In the genomic region with DNA sequence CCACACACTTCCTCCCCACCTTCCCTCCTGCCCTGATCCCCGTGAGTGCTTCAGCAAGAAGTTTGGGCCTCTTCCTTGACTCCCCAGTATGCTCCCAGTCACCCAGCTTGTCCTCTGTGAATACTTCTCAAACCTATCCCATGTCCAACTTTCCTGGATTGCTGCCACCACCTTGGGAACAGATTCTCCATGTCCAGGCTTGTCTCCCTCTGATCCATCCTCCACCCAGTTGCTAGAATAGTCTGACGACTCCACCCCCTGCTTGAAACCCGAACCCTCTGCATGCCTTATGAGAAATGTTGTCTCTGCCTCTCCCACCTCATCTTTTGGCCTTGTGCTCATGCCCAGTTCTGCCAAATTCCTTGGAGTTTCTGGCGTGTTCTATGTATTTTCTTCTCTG, we compare ENCODE assay signal across 16 cellular contexts.
A peak's percentile ranks its signal among the peaks of the same experiment; 100 is the strongest.
DNase-seq lines count a peak whose midpoint lies in the region; ATAC-seq and TF ChIP-seq lines count a peak whose summit lies in the region.
"Had no signal": no experiment of that assay in that cellular context is flagged by ENCODE, and none has a peak within 500 bp of the region (broad histone marks: within the 10 kb centered on the region; RNA-seq: fewer than 3 reads in every experiment).

No MANE protein-coding gene starts in this region.

- H3K36me3 Mint-ChIP-seq in Caco-2 (ENCODE audit: insufficient read depth, unreplicated experiment), result no peaks in the 10 kb centered on the region
- no peaks in the 10 kb centered on the region for H3K36me3 Mint-ChIP-seq in mesothelial cell of epicardium
- H3K36me3 Mint-ChIP-seq: immature natural killer cell had no signal

- WGBS in GM23248 (ENCODE audit: low coverage in 1 of 2, low lambda C conversion rate in 2 of 2, missing lambda C conversion rate in 2 of 2), 2 experiments, result 31% methylated on average over 4 of the region's 4 CpGs

- no peak overlapping the region for H3K9ac ChIP-seq in GM23248
- H3K9ac ChIP-seq: KMS-11 had no signal

- H4K20me1 ChIP-seq in GM23248 (ENCODE audit: insufficient read depth) (no peaks in the 10 kb centered on the region), osteoblast (ENCODE audit: insufficient read depth, low read length) (no peaks in the 10 kb centered on the region)

- H3K79me2 ChIP-seq in GM23248 (ENCODE audit: insufficient read depth), result no peaks in the 10 kb centered on the region
- no peaks in the 10 kb centered on the region for H3K79me2 ChIP-seq in osteoblast (ENCODE audit: insufficient read depth, low read length)

- intact Hi-C loops in Caco-2 (cut with micrococcal nuclease; ENCODE audit: unreplicated experiment), result no loop called here

- H3K4me3 ChIP-seq in GM23248 (no peak overlapping the region), osteoblast (ENCODE audit: insufficient read depth, low read length) (no peak overlapping the region), Caco-2 (ENCODE audit: low read depth, low read length) (no peak overlapping the region)
- H3K4me3 ChIP-seq: SJSA1 had no signal

- H3K4me3 Mint-ChIP-seq in Caco-2 (ENCODE audit: unreplicated experiment), result no peak overlapping the region
- no peak overlapping the region for H3K4me3 Mint-ChIP-seq in mesothelial cell of epicardium
- H3K4me3 Mint-ChIP-seq: activated CD4-positive, alpha-beta T cell treated with anti-CD3 and anti-CD28 coated beads for 36 hours; immature natural killer cell; stimulated activated naive CD8-positive, alpha-beta T cell treated with anti-CD3 and anti-CD28 coated beads, Interleukin-15, Interleukin-2, amounts not matched to agents 100 ng/mL and 50 ng/mL, for 24 hours had no signal

- peak overlapping the region; percentile 34 for H3K4me2 ChIP-seq in GM23248 (ENCODE audit: unreplicated experiment)
- no peak overlapping the region for H3K4me2 ChIP-seq in osteoblast (ENCODE audit: insufficient read depth, low read length)
- H3K4me2 ChIP-seq: KMS-11 had no signal

- no peaks in the 10 kb centered on the region for H3K9me3 Mint-ChIP-seq in Caco-2 (ENCODE audit: unreplicated experiment)
- H3K9me3 Mint-ChIP-seq in mesothelial cell of epicardium, result peaks cover 17% of the 10 kb centered on the region

- H3K9me3 ChIP-seq in GM23248 (ENCODE audit: low read depth) (no peaks in the 10 kb centered on the region), osteoblast (ENCODE audit: low read depth, low read length) (no peaks in the 10 kb centered on the region), Caco-2 (peaks cover 3% of the 10 kb centered on the region; the same call in 1 of the 2 replicates)
- H3K9me3 ChIP-seq: SJSA1 had no signal

- H3K27ac Mint-ChIP-seq in Caco-2 (ENCODE audit: unreplicated experiment) (no peak overlapping the region), mesothelial cell of epicardium (no peak overlapping the region)
- H3K27ac Mint-ChIP-seq: activated CD4-positive, alpha-beta T cell treated with anti-CD3 and anti-CD28 coated beads for 36 hours; immature natural killer cell; stimulated activated naive CD8-positive, alpha-beta T cell treated with anti-CD3 and anti-CD28 coated beads, Interleukin-15, Interleukin-2, amounts not matched to agents 100 ng/mL and 50 ng/mL, for 24 hours had no signal

- H3K27me3 ChIP-seq in GM23248 (replicated peaks; ENCODE audit: insufficient read depth) (no peaks in the 10 kb centered on the region), osteoblast (ENCODE audit: insufficient read depth, low read length) (no peaks in the 10 kb centered on the region), Caco-2 (replicated peaks; ENCODE audit: control insufficient read depth, insufficient read depth, low read length) (no peaks in the 10 kb centered on the region)
- H3K27me3 ChIP-seq: SJSA1 had no signal

- no peak for TF ChIP-seq CTCF in osteoblast (IDR thresholded peaks at IDR 0.05; ENCODE audit: extremely low read depth, low read depth, low read length)
- TF ChIP-seq CTCF in Caco-2 (IDR thresholded peaks at IDR 0.05; ENCODE audit: insufficient read depth in 1 of 2, low read depth in 1 of 2, low read length in 1 of 2, severe bottlenecking in 1 of 2, unreplicated experiment in 1 of 2), result no peak
- TF ChIP-seq CTCF in mesothelial cell of epicardium (IDR thresholded peaks at IDR 0.05; ENCODE audit: unreplicated experiment), result no peak

- H3K4me1 Mint-ChIP-seq in Caco-2 (ENCODE audit: low read depth, unreplicated experiment), result peaks cover under 1% of the 10 kb centered on the region
- peaks cover 15% of the 10 kb centered on the region for H3K4me1 Mint-ChIP-seq in mesothelial cell of epicardium
- H3K4me1 Mint-ChIP-seq: immature natural killer cell had no signal

- H3K36me3 ChIP-seq in GM23248 (ENCODE audit: low read depth) (no peaks in the 10 kb centered on the region), osteoblast (ENCODE audit: insufficient read depth, low read length) (no peaks in the 10 kb centered on the region), Caco-2 (ENCODE audit: control insufficient read depth, insufficient read depth, low read length) (no peaks in the 10 kb centered on the region)
- H3K36me3 ChIP-seq: SJSA1 had no signal

- in situ Hi-C loops in GM23248 (cut with MboI), result no loop called here

- H3K9me2 ChIP-seq in GM23248 (ENCODE audit: insufficient read depth), result no peaks in the 10 kb centered on the region

- CTCF ChIA-PET in Caco-2 (lab: Charles Lee), result no interaction called here

- DNase-seq in GM23248, result peak; percentile 87
- peak; percentile 38 for DNase-seq in NCI-H510A treated with DMSO at 0.1 percent for 48 hours (lab: John Stamatoyannopoulos, UW)
- peak; percentile 95 for DNase-seq in epithelial cell of prostate (ENCODE audit: low read depth, low spot score)
- peak; percentile 82 for DNase-seq in osteoblast (ENCODE audit: insufficient read length, low spot score, missing footprints)
- no peak for DNase-seq in Caco-2
- DNase-seq in mesothelial cell of epicardium (ENCODE audit: low spot score in 2 of 2, unreplicated experiment in 2 of 2), result no peak
- no peak for DNase-seq in NCI-H345 treated with DMSO at 0.1 percent for 48 hours (lab: John Stamatoyannopoulos, UW; ENCODE audit: unreplicated experiment)
- DNase-seq: activated CD4-positive, alpha-beta T cell treated with anti-CD3 and anti-CD28 coated beads for 36 hours; activated gamma-delta T cell treated with Interleukin-2 at 50 U/mL for 16 hours; immature natural killer cell; NCI-H345; stimulated activated CD4-positive, alpha-beta T cell treated with anti-CD3 and anti-CD28 coated beads, Interleukin-2, amount 100 ng/mL, for 24 hours had no signal

- peaks cover 31% of the 10 kb centered on the region for H3K4me1 ChIP-seq in GM23248 (ENCODE audit: insufficient read depth)
- H3K4me1 ChIP-seq in osteoblast (ENCODE audit: insufficient read depth, low read length), result peaks cover 33% of the 10 kb centered on the region
- no peaks in the 10 kb centered on the region for H3K4me1 ChIP-seq in Caco-2

- peaks cover 11% of the 10 kb centered on the region; the same call in 1 of the 2 replicates for H3F3A ChIP-seq in GM23248 (ENCODE audit: insufficient read depth)

- peak overlapping the region; percentile 35 for H2AFZ ChIP-seq in GM23248
- peak overlapping the region; percentile 88 for H2AFZ ChIP-seq in osteoblast (ENCODE audit: low read length)

- POLR2A ChIA-PET in Caco-2 (lab: Charles Lee), result no interaction called here

- ATAC-seq in HG02885 (IDR thresholded peaks at IDR 0.05; ENCODE audit: poor library complexity, unreplicated experiment), result no peak
- ATAC-seq: activated CD4-positive, alpha-beta T cell treated with anti-CD3 and anti-CD28 coated beads for 36 hours had no signal

- H3K27ac ChIP-seq in GM23248 (peak overlapping the region; percentile 47; the same call in 1 of the 2 replicates), epithelial cell of prostate (peak overlapping the region; percentile 97), osteoblast (ENCODE audit: low read depth, low read length) (no peak overlapping the region)
- H3K27ac ChIP-seq: KMS-11, SJSA1 had no signal

- H3K27me3 Mint-ChIP-seq in Caco-2 (ENCODE audit: insufficient read depth, unreplicated experiment), result peaks cover under 1% of the 10 kb centered on the region
- H3K27me3 Mint-ChIP-seq in mesothelial cell of epicardium (ENCODE audit: low read depth), result no peaks in the 10 kb centered on the region

- BruUV-seq in Caco-2 (replicated peaks; lab: Mats Ljungman, UMichigan), result no TSS peak

Comparison
In these comparisons a context has a peak if more than half of its experiments do, and no peak if none do; other contexts are left out.
1. DNase-seq: peak in GM23248 (single experiment), NCI-H510A treated with DMSO at 0.1 percent for 48 hours (single experiment), epithelial cell of prostate (single experiment) and osteoblast (single experiment); none in Caco-2 (0 of 2), mesothelial cell of epicardium (0 of 2) and NCI-H345 treated with DMSO at 0.1 percent for 48 hours (single experiment).